Comparison of ENCODE assay signal across 1 cellular context in the genomic region with DNA sequence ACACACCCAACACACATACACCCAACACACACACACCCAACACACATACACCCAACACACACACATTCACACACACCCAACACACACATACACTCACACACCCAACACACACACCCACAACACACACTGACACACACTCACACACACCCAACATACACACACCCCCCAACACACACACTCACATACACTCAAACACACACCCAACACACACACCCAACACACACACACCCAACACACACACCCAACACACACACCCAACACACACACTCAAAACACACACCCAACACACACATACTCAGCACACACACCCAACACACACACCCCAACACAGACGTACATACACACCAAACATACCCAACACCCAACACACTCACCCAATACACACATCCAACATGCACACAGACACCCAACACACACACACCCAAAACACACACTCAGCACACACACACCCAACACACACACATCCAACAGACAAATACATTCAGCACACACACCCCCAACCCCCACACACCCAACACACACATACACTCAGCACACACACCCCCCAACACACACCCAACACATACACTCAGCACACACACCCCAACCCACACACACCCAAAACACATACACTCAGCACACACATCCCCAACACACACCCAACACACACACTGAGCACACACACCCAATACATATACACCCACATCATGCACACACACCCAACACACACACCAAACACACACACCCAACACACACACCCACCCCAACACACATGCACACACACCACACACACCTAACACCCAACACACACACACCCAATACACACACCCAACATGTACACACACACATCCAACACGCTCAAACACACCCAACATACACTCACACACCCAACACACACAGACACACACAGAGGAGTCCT.
TF ChIP-seq lines count a peak whose summit lies in the region.

No MANE protein-coding gene starts in this region.

TF ChIP-seq in K562, 482 proteins besides CTCF, POLR2A, EP300 and RAD21 (continued from another document):
- TF ChIP-seq, protein P1, sequence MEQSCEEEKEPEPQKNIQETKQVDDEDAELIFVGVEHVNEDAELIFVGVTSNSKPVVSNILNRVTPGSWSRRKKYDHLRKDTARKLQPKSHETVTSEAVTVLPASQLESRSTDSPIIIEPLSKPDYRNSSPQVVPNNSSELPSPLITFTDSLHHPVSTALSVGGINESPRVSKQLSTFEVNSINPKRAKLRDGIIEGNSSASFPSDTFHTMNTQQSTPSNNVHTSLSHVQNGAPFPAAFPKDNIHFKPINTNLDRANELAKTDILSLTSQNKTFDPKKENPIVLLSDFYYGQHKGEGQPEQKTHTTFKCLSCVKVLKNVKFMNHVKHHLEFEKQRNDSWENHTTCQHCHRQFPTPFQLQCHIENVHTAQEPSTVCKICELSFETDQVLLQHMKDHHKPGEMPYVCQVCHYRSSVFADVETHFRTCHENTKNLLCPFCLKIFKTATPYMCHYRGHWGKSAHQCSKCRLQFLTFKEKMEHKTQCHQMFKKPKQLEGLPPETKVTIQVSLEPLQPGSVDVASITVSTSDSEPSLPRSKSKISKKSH (CRISPR knock-in tag; IDR thresholded peaks at IDR 0.05), result no peak
- TF ChIP-seq ZFP36 (IDR thresholded peaks at IDR 0.05; ENCODE audit: low read depth, low read length, partially characterized antibody), result no peak
- no peak for TF ChIP-seq COPS2 (conservative IDR thresholded peaks at IDR 0.05)
- TF ChIP-seq MTA3 (IDR thresholded peaks at IDR 0.05; ENCODE audit: borderline replicate concordance), result no peak
- TF ChIP-seq HNRNPK (IDR thresholded peaks at IDR 0.05; ENCODE audit: low read depth, low read length, poor library complexity, severe bottlenecking), result no peak
- no peak for TF ChIP-seq ZNF696 (CRISPR knock-in tag; conservative IDR thresholded peaks at IDR 0.05)
- TF ChIP-seq SP1 (CRISPR knock-in tag; IDR thresholded peaks at IDR 0.05), result no peak
TF ChIP-seq in K562: peak in this region for 2.
